In the genomic region with DNA sequence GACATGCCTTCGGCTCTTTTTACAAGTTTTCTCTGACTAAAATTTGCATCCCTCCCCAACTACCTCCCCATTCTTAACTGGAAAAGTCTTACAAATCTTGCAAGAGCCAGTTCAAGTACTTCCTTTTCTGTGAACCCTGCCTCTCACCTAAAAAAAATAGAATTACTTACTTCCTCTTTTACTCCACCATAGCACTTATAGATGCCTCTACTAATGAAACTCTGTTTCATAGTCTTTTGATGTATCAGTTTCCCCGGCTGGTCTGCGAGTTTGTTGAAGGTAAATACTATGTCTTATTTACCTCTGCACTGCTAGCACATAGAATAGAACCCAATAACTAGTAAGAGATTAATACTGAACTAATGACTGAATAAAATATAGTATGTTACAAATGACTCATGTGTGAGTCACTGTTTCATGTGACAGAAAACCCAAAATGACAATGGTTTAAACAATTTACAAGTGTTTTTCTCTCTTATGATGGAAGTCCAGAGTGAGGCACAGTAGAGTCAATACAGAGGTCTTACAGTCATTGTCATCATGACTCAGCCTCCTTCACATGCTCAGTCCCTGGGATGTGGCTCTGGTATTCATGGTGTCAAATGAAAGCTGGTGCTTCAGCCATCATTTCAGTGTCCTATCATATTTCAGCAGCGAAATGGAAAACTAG, we compare ENCODE assay signal across 9 cellular contexts.
A peak's percentile ranks its signal among the peaks of the same experiment; 100 is the strongest.
DNase-seq lines count a peak whose midpoint lies in the region; ATAC-seq and TF ChIP-seq lines count a peak whose summit lies in the region.
"Had no signal": no experiment of that assay in that cellular context is flagged by ENCODE, and none has a peak within 500 bp of the region (broad histone marks: within the 10 kb centered on the region; RNA-seq: fewer than 3 reads in every experiment).

No MANE protein-coding gene starts in this region.

- ATAC-seq in SK-N-SH treated with all-trans-retinoic acid at 6 μM for 48 hours (no peak), HG03439 (IDR thresholded peaks at IDR 0.05; ENCODE audit: unreplicated experiment) (peak; percentile 82), HG02840 (IDR thresholded peaks at IDR 0.05; ENCODE audit: low FRiP score, unreplicated experiment) (no peak)
- ATAC-seq in stimulated activated naive CD8-positive, alpha-beta T cell treated with anti-CD3 and anti-CD28 coated beads, Interleukin-15, Interleukin-2, amounts not matched to agents 100 U/mL and 50 U/mL, for 24 hours = peak; percentile 59

- CTCF ChIA-PET in SK-N-SH (lab: Yijun Ruan, JAX) = no interaction called here

- DNase-seq in SK-N-SH (no peak), SKM-1 treated with dmso at 0.1 percent for 144 hours (lab: John Stamatoyannopoulos, UW; ENCODE audit: unreplicated experiment) (peak; percentile 95), C1 segment of cervical spinal cord (lab: John Stamatoyannopoulos, UW) (no peak)
- DNase-seq in stimulated activated naive CD8-positive, alpha-beta T cell treated with anti-CD3 and anti-CD28 coated beads, Interleukin-15, Interleukin-2, amounts not matched to agents 100 U/mL and 50 U/mL, for 24 hours = no peak
- DNase-seq in activated naive CD4-positive, alpha-beta T cell treated with Interleukin-2 at 50 U/mL for 16 hours = no peak
- DNase-seq: nephron progenitor cell had no signal

- no peak overlapping the region for H2AFZ ChIP-seq in SK-N-SH (ENCODE audit: low read depth)

- TF ChIP-seq CTCF in SK-N-SH (IDR thresholded peaks at IDR 0.05) = no peak

- no peaks in the 10 kb centered on the region for H3K79me2 ChIP-seq in SK-N-SH (ENCODE audit: insufficient read depth)

- H3K27me3 ChIP-seq in SK-N-SH (ENCODE audit: insufficient read depth) = no peaks in the 10 kb centered on the region

- H3K9me3 ChIP-seq in SK-N-SH = no peaks in the 10 kb centered on the region

- H3K36me3 ChIP-seq in SK-N-SH (replicated peaks in 1 of 2; ENCODE audit: control insufficient read depth in 1 of 2, insufficient read depth in 2 of 2, low read length in 1 of 2) = no peaks in the 10 kb centered on the region

- H3F3A ChIP-seq in SK-N-SH (replicated peaks; ENCODE audit: insufficient read depth) = no peaks in the 10 kb centered on the region

- H3K9me2 ChIP-seq in SK-N-SH = no peaks in the 10 kb centered on the region

- 9% methylated on average over 4 of the region's 4 CpGs for WGBS in SK-N-SH (ENCODE audit: low lambda C conversion rate)

- TF ChIP-seq RAD21 in SK-N-SH (IDR thresholded peaks at IDR 0.05; ENCODE audit: low read length) = no peak

- H3K4me3 ChIP-seq in SK-N-SH (ENCODE audit: low read depth in 2 of 2, low read length in 1 of 2) = no peak overlapping the region

- POLR2A ChIA-PET in SK-N-SH (lab: Yijun Ruan, JAX) = no interaction called here

- no peak for TF ChIP-seq EP300 in SK-N-SH (IDR thresholded peaks at IDR 0.05; ENCODE audit: borderline replicate concordance in 1 of 2, low read depth in 1 of 2, low read length in 1 of 2)

- no peaks in the 10 kb centered on the region for H4K20me1 ChIP-seq in SK-N-SH (ENCODE audit: insufficient read depth)

- no peak overlapping the region for H3K9ac ChIP-seq in SK-N-SH

- no peak overlapping the region for H3K27ac ChIP-seq in SK-N-SH (ENCODE audit: low read depth in 2 of 2, low read length in 1 of 2)

- H3K4me2 ChIP-seq in SK-N-SH = peak overlapping the region; percentile 17; the same call in 1 of the 2 replicates

- no peaks in the 10 kb centered on the region for H3K4me1 ChIP-seq in SK-N-SH (ENCODE audit: control insufficient read depth in 1 of 2, insufficient read depth in 2 of 2, low read depth in 1 of 2, low read length in 1 of 2)

TF ChIP-seq in SK-N-SH, 30 proteins besides CTCF, POLR2A, EP300 and RAD21:
- TF ChIP-seq RFX5 (IDR thresholded peaks at IDR 0.05; ENCODE audit: low read length) = no peak
- peak; percentile 33; the same call in 1 of the 2 replicates for TF ChIP-seq FOSL2 (IDR thresholded peaks at IDR 0.05; ENCODE audit: borderline replicate concordance, low read depth)

TF ChIP-seq in SK-N-SH treated with all-trans-retinoic acid at 6 μM for 48 hours, 23 proteins besides CTCF, POLR2A, EP300 and RAD21:
- TF ChIP-seq ZNF8 (CRISPR knock-in tag; IDR thresholded peaks at IDR 0.05) = no peak
- TF ChIP-seq CREB5 (CRISPR knock-in tag; IDR thresholded peaks at IDR 0.05; ENCODE audit: low read depth) = no peak
- TF ChIP-seq RARB (CRISPR knock-in tag; IDR thresholded peaks at IDR 0.05) = no peak
- TF ChIP-seq ISL1 (CRISPR knock-in tag; IDR thresholded peaks at IDR 0.05) = no peak
- TF ChIP-seq ZNF70 (CRISPR knock-in tag; IDR thresholded peaks at IDR 0.05) = no peak
- no peak for TF ChIP-seq SNAI2 (CRISPR knock-in tag; IDR thresholded peaks at IDR 0.05)
- no peak for TF ChIP-seq ZC3H10 (CRISPR knock-in tag; IDR thresholded peaks at IDR 0.05)
- no peak for TF ChIP-seq ZNF565 (CRISPR knock-in tag; conservative IDR thresholded peaks at IDR 0.05; ENCODE audit: low read depth)
- no peak for TF ChIP-seq TOX (CRISPR knock-in tag; IDR thresholded peaks at IDR 0.05; ENCODE audit: borderline replicate concordance)
- no peak for TF ChIP-seq OSR1 (CRISPR knock-in tag; IDR thresholded peaks at IDR 0.05)
- no peak for TF ChIP-seq PPARA (CRISPR knock-in tag; IDR thresholded peaks at IDR 0.05; ENCODE audit: borderline replicate concordance)
- no peak for TF ChIP-seq ESRRG (CRISPR knock-in tag; IDR thresholded peaks at IDR 0.05)
- TF ChIP-seq BACH2 (CRISPR knock-in tag; IDR thresholded peaks at IDR 0.05; ENCODE audit: borderline replicate concordance) = no peak
- no peak for TF ChIP-seq TCF4 (CRISPR knock-in tag; IDR thresholded peaks at IDR 0.05; ENCODE audit: borderline replicate concordance)
- TF ChIP-seq, protein P1, sequence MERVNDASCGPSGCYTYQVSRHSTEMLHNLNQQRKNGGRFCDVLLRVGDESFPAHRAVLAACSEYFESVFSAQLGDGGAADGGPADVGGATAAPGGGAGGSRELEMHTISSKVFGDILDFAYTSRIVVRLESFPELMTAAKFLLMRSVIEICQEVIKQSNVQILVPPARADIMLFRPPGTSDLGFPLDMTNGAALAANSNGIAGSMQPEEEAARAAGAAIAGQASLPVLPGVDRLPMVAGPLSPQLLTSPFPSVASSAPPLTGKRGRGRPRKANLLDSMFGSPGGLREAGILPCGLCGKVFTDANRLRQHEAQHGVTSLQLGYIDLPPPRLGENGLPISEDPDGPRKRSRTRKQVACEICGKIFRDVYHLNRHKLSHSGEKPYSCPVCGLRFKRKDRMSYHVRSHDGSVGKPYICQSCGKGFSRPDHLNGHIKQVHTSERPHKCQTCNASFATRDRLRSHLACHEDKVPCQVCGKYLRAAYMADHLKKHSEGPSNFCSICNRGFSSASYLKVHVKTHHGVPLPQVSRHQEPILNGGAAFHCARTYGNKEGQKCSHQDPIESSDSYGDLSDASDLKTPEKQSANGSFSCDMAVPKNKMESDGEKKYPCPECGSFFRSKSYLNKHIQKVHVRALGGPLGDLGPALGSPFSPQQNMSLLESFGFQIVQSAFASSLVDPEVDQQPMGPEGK (CRISPR knock-in tag; IDR thresholded peaks at IDR 0.05; ENCODE audit: borderline replicate concordance) = no peak
- no peak for TF ChIP-seq ZFP3 (CRISPR knock-in tag; IDR thresholded peaks at IDR 0.05)

Comparison
In these comparisons a context has a peak if more than half of its experiments do, and no peak if none do; other contexts are left out.
1. ATAC-seq: peak in HG03439 (single experiment) and stimulated activated naive CD8-positive, alpha-beta T cell treated with anti-CD3 and anti-CD28 coated beads, Interleukin-15, Interleukin-2, amounts not matched to agents 100 U/mL and 50 U/mL, for 24 hours (single experiment); none in SK-N-SH treated with all-trans-retinoic acid at 6 μM for 48 hours (single experiment) and HG02840 (single experiment).